ENCODE assay signal across 9 cellular contexts in the genomic region with DNA sequence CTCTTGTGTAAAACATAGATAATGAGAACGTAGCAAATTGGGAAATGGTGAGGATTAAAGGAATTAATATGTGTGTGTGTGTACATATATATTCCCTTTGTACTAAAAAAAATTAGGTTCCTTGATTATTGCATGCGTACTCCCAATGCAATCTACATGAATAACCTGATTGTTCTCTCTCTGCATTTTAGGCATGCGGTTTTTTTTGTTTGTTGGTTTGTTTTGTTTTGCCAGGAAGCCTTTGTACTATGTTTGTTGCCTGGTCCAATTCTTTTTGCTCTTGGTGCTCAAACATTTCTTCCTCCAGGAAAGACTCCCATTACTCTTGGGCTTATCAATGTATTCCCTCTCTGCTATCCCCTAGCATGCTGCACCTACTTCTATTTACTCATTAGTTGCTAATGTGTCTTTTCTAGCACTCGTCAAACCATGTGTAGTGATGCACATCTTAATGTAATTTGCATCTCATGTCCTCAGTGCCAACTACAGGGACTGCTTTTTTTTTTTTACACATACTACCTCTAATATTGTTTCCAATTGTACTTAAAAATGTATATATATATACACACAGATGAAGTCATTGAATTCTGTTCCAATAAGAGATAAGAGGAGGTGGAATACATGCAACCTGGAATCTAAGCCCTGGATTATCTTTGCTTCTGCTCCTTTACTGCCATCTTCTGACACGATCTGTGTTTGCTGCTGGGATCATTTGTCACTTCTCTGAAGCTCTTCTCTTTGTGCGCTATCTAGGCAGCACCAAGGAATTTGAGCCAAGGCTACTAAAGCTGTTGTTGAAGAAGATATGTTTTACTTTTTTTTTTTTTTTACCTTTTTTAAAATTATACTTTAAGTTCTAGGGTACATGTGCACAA.
DNase-seq lines count a peak whose midpoint lies in the region; ATAC-seq and TF ChIP-seq lines count a peak whose summit lies in the region.
"Had no signal": no experiment of that assay in that cellular context is flagged by ENCODE, and none has a peak within 500 bp of the region (broad histone marks: within the 10 kb centered on the region; RNA-seq: fewer than 3 reads in every experiment).

No MANE protein-coding gene starts in this region.

- H3K36me3 Mint-ChIP-seq in CD4-positive, alpha-beta memory T cell = no peaks in the 10 kb centered on the region
- H3K36me3 Mint-ChIP-seq: CD4-positive, CD25-positive, alpha-beta regulatory T cell had no signal

- TF ChIP-seq EP300 in ovary (IDR thresholded peaks at IDR 0.05) = no peak

- no peaks in the 10 kb centered on the region for H3K4me1 ChIP-seq in ovary (ENCODE audit: insufficient read depth)
- H3K4me1 ChIP-seq in CD4-positive, alpha-beta memory T cell (ENCODE audit: insufficient read depth, low read length) = no peaks in the 10 kb centered on the region

- peaks cover under 1 to 9% (median 7%) of the 10 kb centered on the region in 8 donors for H3K9me3 Mint-ChIP-seq in CD4-positive, alpha-beta memory T cell

- H3K27me3 Mint-ChIP-seq in CD4-positive, alpha-beta memory T cell = no peaks in the 10 kb centered on the region
- H3K27me3 Mint-ChIP-seq: CD4-positive, CD25-positive, alpha-beta regulatory T cell had no signal

- H3K4me3 ChIP-seq in dorsolateral prefrontal cortex = no peak overlapping the region
- no peak overlapping the region for H3K4me3 ChIP-seq in ovary
- H3K4me3 ChIP-seq in CD4-positive, alpha-beta memory T cell (ENCODE audit: low read length in 2 of 2) = no peak overlapping the region

- TF ChIP-seq POLR2A in ovary (IDR thresholded peaks at IDR 0.05) = no peak

- no peak overlapping the region for H3K27ac Mint-ChIP-seq in CD4-positive, alpha-beta memory T cell
- H3K27ac Mint-ChIP-seq: CD4-positive, CD25-positive, alpha-beta regulatory T cell had no signal

- H3K27ac ChIP-seq in dorsolateral prefrontal cortex = no peak overlapping the region
- H3K27ac ChIP-seq in ovary = no peak overlapping the region
- no peak overlapping the region for H3K27ac ChIP-seq in CD4-positive, alpha-beta memory T cell (ENCODE audit: low read depth, low read length)

- no peak overlapping the region for H3K4me3 Mint-ChIP-seq in CD4-positive, alpha-beta memory T cell
- H3K4me3 Mint-ChIP-seq: CD4-positive, CD25-positive, alpha-beta regulatory T cell had no signal

- whole genome bisulfite sequencing in ovary, 3 donors = 72 to 77% (median 73%) methylated on average over 6 of the region's 6 CpGs

- no peaks in the 10 kb centered on the region for H3K4me1 Mint-ChIP-seq in CD4-positive, alpha-beta memory T cell
- H3K4me1 Mint-ChIP-seq: CD4-positive, CD25-positive, alpha-beta regulatory T cell had no signal

- no peaks in the 10 kb centered on the region for H3K9me3 ChIP-seq in ovary
- H3K9me3 ChIP-seq in CD4-positive, alpha-beta memory T cell (ENCODE audit: control insufficient read depth in 1 of 2, low read length in 2 of 2) = no peaks in the 10 kb centered on the region

- POLR2A ChIA-PET in CD4-positive, alpha-beta memory T cell (lab: Charles Lee; ENCODE audit: partially characterized antibody) = no interaction called here

- no peak for ATAC-seq in GM19452 (IDR thresholded peaks at IDR 0.05; ENCODE audit: unreplicated experiment)

- H3K36me3 ChIP-seq in ovary = no peaks in the 10 kb centered on the region
- no peaks in the 10 kb centered on the region for H3K36me3 ChIP-seq in CD4-positive, alpha-beta memory T cell (ENCODE audit: insufficient read depth, low read length)

- CTCF ChIA-PET in CD4-positive, alpha-beta memory T cell (lab: Charles Lee; ENCODE audit: partially characterized antibody) = no interaction called here

- DNase-seq in NCI-H146 (lab: John Stamatoyannopoulos, UW) = peak; percentile 4
- no peak for DNase-seq in NCI-H146 treated with DMSO at 0.1 percent for 48 hours (lab: John Stamatoyannopoulos, UW; ENCODE audit: unreplicated experiment)
- DNase-seq in HT1080 (ENCODE audit: low read depth) = peak; percentile 10
- DNase-seq in dorsolateral prefrontal cortex = no peak
- DNase-seq in retina = peak; percentile 52
- DNase-seq in ovary = no peak
- no peak for DNase-seq in CD4-positive, alpha-beta memory T cell
- DNase-seq: CD4-positive, CD25-positive, alpha-beta regulatory T cell had no signal

- H3K27me3 ChIP-seq in dorsolateral prefrontal cortex (peaks cover 0 to 10% (median 0%) of the 10 kb centered on the region in 45 donors), ovary (no peaks in the 10 kb centered on the region)
- H3K27me3 ChIP-seq in CD4-positive, alpha-beta memory T cell (ENCODE audit: insufficient read depth, low read length) = no peaks in the 10 kb centered on the region

- intact Hi-C loops in dorsolateral prefrontal cortex (cut with DNase I) (loop anchor here (2.0 to 10.0 kb wide), 2 partner anchors 150 to 152 kb away; no protein-coding TSS in a partner anchor), ovary (cut with DNase I) (no loop called here)
- intact Hi-C loops in CD4-positive, alpha-beta memory T cell (cut with micrococcal nuclease) = no loop called here

- peak in 55 of 56 donors; percentile 17 to 68 (median 43) for TF ChIP-seq CTCF in dorsolateral prefrontal cortex (IDR thresholded peaks at IDR 0.05 in 54 of 56, conservative IDR thresholded peaks at IDR 0.05 in 2 of 56; ENCODE audit: low read depth in 1 of 56, partially characterized antibody in 56 of 56)
- no peak for TF ChIP-seq CTCF in ovary (IDR thresholded peaks at IDR 0.05)

Comparison
In these comparisons a context has a peak if more than half of its experiments do, and no peak if none do; other contexts are left out.
1. DNase-seq: peak in NCI-H146 (single experiment), HT1080 (single experiment) and retina (single experiment); none in NCI-H146 treated with DMSO at 0.1 percent for 48 hours (single experiment), dorsolateral prefrontal cortex (0 of 10), ovary (0 of 5) and CD4-positive, alpha-beta memory T cell (0 of 5).
2. CTCF ChIP-seq: peak in dorsolateral prefrontal cortex (55 of 56); none in ovary (0 of 3).
3. intact Hi-C loops: an anchor here in dorsolateral prefrontal cortex (2.0 to 10.0 kb wide); none called in ovary and CD4-positive, alpha-beta memory T cell.